ENCODE assay signal across 26 cellular contexts in the genomic region with DNA sequence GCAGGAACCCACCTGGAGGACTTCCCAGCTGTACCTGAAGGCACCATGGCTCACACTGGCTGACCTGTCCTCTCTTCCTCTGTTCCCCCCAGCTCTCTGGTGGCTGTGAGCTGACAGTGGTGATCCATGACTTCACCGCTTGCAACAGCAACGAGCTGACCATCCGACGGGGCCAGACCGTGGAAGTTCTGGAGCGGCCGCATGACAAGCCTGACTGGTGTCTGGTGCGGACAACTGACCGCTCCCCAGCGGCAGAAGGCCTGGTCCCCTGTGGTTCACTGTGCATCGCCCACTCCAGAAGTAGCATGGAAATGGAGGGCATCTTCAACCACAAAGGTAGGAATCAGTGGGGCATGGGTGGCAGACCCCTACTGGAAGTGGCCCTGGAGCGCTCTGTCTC.
"Had no signal": no experiment of that assay in that cellular context is flagged by ENCODE, and none has a peak within 500 bp of the region (broad histone marks: within the 10 kb centered on the region; RNA-seq: fewer than 3 reads in every experiment).

No MANE protein-coding gene starts in this region.

- H3K36me3 Mint-ChIP-seq: natural killer cell treated with Interleukin-12 subunit alpha and Interleukin-12 subunit beta and Interleukin-15 and Interleukin-18, amount 100 ng/mL, for 72 hours had no signal

- ATAC-seq: activated CD4-positive, CD25-positive, alpha-beta regulatory T cell treated with anti-CD3 and anti-CD28 coated beads, Interleukin-2, amount 50 U/mL, for 24 hours; activated T-cell treated with anti-CD3 and anti-CD28 coated beads, Interleukin-2, amount 50 U/mL, for 72 hours; natural killer cell treated with Interleukin-12 subunit alpha and Interleukin-12 subunit beta and Interleukin-15 and Interleukin-18, amount 100 ng/mL, for 72 hours; right cardiac atrium had no signal

- H3K9ac ChIP-seq: parathyroid adenoma had no signal

- H3K36me3 ChIP-seq: uterus had no signal

- H3K4me2 ChIP-seq: hepatocyte had no signal

- H3K9me3 ChIP-seq: left ventricle myocardium inferior, neutrophil, tibial artery, uterus had no signal

- H3K4me3 ChIP-seq: cardiac muscle cell, hepatocyte, left ventricle myocardium inferior, tibial artery, uterus had no signal

- H3K9me3 Mint-ChIP-seq: activated CD4-positive, alpha-beta memory T cell treated with anti-CD3 and anti-CD28 coated beads, Interleukin-2, amount 10 ng/mL, durations not matched to agents 7 days and 5 days; activated CD4-positive, alpha-beta T cell treated with anti-CD3 and anti-CD28 coated beads, Interleukin-2, amount 10 ng/mL, durations not matched to agents 24 days and 14 days; activated naive CD4-positive, alpha-beta T cell treated with anti-CD3 and anti-CD28 coated beads for 36 hours; activated naive CD8-positive, alpha-beta T cell treated with anti-CD3 and anti-CD28 coated beads, Interleukin-2, amount 10 ng/mL, durations not matched to agents 7 days and 5 days; activated T-cell treated with anti-CD3 and anti-CD28 coated beads, Interleukin-2, amount 50 U/mL, for 72 hours; immature natural killer cell; natural killer cell treated with Interleukin-12 subunit alpha and Interleukin-12 subunit beta and Interleukin-15 and Interleukin-18, amount 100 ng/mL, for 72 hours; stimulated activated naive CD8-positive, alpha-beta T cell treated with anti-CD3 and anti-CD28 coated beads, Interleukin-15, Interleukin-2, amounts not matched to agents 100 ng/mL and 50 ng/mL, for 24 hours; T-helper 2 cell treated with Interferon-gamma antibody and Interleukin-4, amounts not matched to agents 5 μg/mL and 100 μg/mL, for 36 hours had no signal

- H2AFZ ChIP-seq: hepatocyte, parathyroid adenoma had no signal

- H3K27me3 ChIP-seq: cardiac muscle cell, hepatocyte, neutrophil, tibial artery, uterus had no signal

- H3K4me3 Mint-ChIP-seq: activated CD4-positive, alpha-beta memory T cell treated with anti-CD3 and anti-CD28 coated beads, Interleukin-2, amount 10 ng/mL, durations not matched to agents 7 days and 5 days; activated CD4-positive, alpha-beta T cell treated with anti-CD3 and anti-CD28 coated beads, Interleukin-2, amount 10 ng/mL, durations not matched to agents 24 days and 14 days; activated naive CD4-positive, alpha-beta T cell treated with anti-CD3 and anti-CD28 coated beads for 36 hours; activated naive CD8-positive, alpha-beta T cell treated with anti-CD3 and anti-CD28 coated beads, Interleukin-2, amount 10 ng/mL, durations not matched to agents 7 days and 5 days; activated T-cell treated with anti-CD3 and anti-CD28 coated beads, Interleukin-2, amount 50 U/mL, for 72 hours; immature natural killer cell; natural killer cell treated with Interleukin-12 subunit alpha and Interleukin-12 subunit beta and Interleukin-15 and Interleukin-18, amount 100 ng/mL, for 72 hours; stimulated activated naive CD8-positive, alpha-beta T cell treated with anti-CD3 and anti-CD28 coated beads, Interleukin-15, Interleukin-2, amounts not matched to agents 100 ng/mL and 50 ng/mL, for 24 hours; T-helper 2 cell treated with Interferon-gamma antibody and Interleukin-4, amounts not matched to agents 5 μg/mL and 100 μg/mL, for 36 hours had no signal

- H3K4me1 ChIP-seq: parathyroid adenoma, tibial artery, uterus had no signal

- H3K27ac Mint-ChIP-seq: activated CD4-positive, alpha-beta memory T cell treated with anti-CD3 and anti-CD28 coated beads, Interleukin-2, amount 10 ng/mL, durations not matched to agents 7 days and 5 days; activated CD4-positive, alpha-beta T cell treated with anti-CD3 and anti-CD28 coated beads, Interleukin-2, amount 10 ng/mL, durations not matched to agents 24 days and 14 days; activated naive CD4-positive, alpha-beta T cell treated with anti-CD3 and anti-CD28 coated beads for 36 hours; activated naive CD8-positive, alpha-beta T cell treated with anti-CD3 and anti-CD28 coated beads, Interleukin-2, amount 10 ng/mL, durations not matched to agents 7 days and 5 days; activated T-cell treated with anti-CD3 and anti-CD28 coated beads, Interleukin-2, amount 50 U/mL, for 72 hours; immature natural killer cell; natural killer cell treated with Interleukin-12 subunit alpha and Interleukin-12 subunit beta and Interleukin-15 and Interleukin-18, amount 100 ng/mL, for 72 hours; stimulated activated naive CD8-positive, alpha-beta T cell treated with anti-CD3 and anti-CD28 coated beads, Interleukin-15, Interleukin-2, amounts not matched to agents 100 ng/mL and 50 ng/mL, for 24 hours; T-helper 2 cell treated with Interferon-gamma antibody and Interleukin-4, amounts not matched to agents 5 μg/mL and 100 μg/mL, for 36 hours had no signal

- H3K79me2 ChIP-seq: hepatocyte, parathyroid adenoma had no signal

- DNase-seq: activated CD4-positive, alpha-beta memory T cell treated with anti-CD3 and anti-CD28 coated beads, Interleukin-2, amount 10 ng/mL, durations not matched to agents 7 days and 5 days; activated CD4-positive, alpha-beta T cell treated with anti-CD3 and anti-CD28 coated beads, Interleukin-2, amount 10 ng/mL, durations not matched to agents 24 days and 14 days; activated effector memory CD4-positive, alpha-beta T cell treated with Interleukin-2 at 50 U/mL for 16 hours; activated naive CD4-positive, alpha-beta T cell treated with anti-CD3 and anti-CD28 coated beads for 36 hours; activated naive CD8-positive, alpha-beta T cell treated with anti-CD3 and anti-CD28 coated beads, Interleukin-2, amount 10 ng/mL, durations not matched to agents 7 days and 5 days; activated T-cell treated with anti-CD3 and anti-CD28 coated beads, Interleukin-2, amount 50 U/mL, for 72 hours; amygdala; effector CD4-positive, alpha-beta T cell; foreskin melanocyte; glutamatergic neuron; immature natural killer cell; left ventricle myocardium inferior; midbrain; right cardiac atrium; tibial artery; uterus had no signal

- H3K27me3 Mint-ChIP-seq: activated CD4-positive, alpha-beta T cell treated with anti-CD3 and anti-CD28 coated beads, Interleukin-2, amount 10 ng/mL, durations not matched to agents 24 days and 14 days; activated naive CD8-positive, alpha-beta T cell treated with anti-CD3 and anti-CD28 coated beads, Interleukin-2, amount 10 ng/mL, durations not matched to agents 7 days and 5 days; natural killer cell treated with Interleukin-12 subunit alpha and Interleukin-12 subunit beta and Interleukin-15 and Interleukin-18, amount 100 ng/mL, for 72 hours had no signal

- FAIRE-seq: endometrium had no signal

- H3K27ac ChIP-seq: cardiac muscle cell, hepatocyte, neutrophil, parathyroid adenoma, tibial artery, uterus, VCaP had no signal
